In the genomic region with DNA sequence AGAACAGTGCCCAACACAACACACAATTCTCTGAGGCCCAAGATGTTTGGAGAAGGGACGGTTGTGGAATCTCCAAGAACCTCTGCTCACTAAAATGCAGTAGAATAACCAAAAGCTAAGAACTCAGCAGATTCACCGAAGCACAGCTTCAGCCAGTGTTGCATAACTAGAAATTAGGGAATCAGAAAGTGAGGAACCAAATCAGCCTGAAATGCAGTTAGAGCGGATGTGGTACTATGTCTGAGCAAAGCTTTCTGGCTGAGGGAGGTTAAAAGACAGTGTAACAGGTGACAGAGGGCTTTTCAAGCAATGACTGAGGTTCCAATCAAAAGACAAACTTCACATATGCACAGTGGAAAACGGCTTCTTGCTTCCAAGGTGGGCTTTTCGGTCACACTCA, we compare ENCODE assay signal across 21 cellular contexts.
DNase-seq lines count a peak whose midpoint lies in the region; ATAC-seq and TF ChIP-seq lines count a peak whose summit lies in the region.
"Had no signal": no experiment of that assay in that cellular context is flagged by ENCODE, and none has a peak within 500 bp of the region (broad histone marks: within the 10 kb centered on the region; RNA-seq: fewer than 3 reads in every experiment).

No MANE protein-coding gene starts in this region.

- no peaks in the 10 kb centered on the region for H3K36me3 Mint-ChIP-seq in GM23338 (ENCODE audit: low read depth)
- H3K36me3 Mint-ChIP-seq: IgD-negative memory B cell had no signal

- H3F3A ChIP-seq in GM23338 (replicated peaks; ENCODE audit: low read depth): no peaks in the 10 kb centered on the region

- no peaks in the 10 kb centered on the region for H3K4me1 ChIP-seq in GM23338 (ENCODE audit: insufficient read depth)
- peaks cover 4% of the 10 kb centered on the region for H3K4me1 ChIP-seq in stomach smooth muscle (ENCODE audit: control insufficient read depth, insufficient read depth, low read length)
- H3K4me1 ChIP-seq: BLaER1 treated with 17β-estradiol and CSF1 and Interleukin-3, amounts not matched to agents 10 nM and 100 nM had no signal

- no peak overlapping the region for H3K9ac ChIP-seq in stomach smooth muscle (ENCODE audit: low read length in 2 of 2)
- H3K9ac ChIP-seq: BLaER1 treated with 17β-estradiol and CSF1 and Interleukin-3, amounts not matched to agents 10 nM and 100 nM had no signal

- no peaks in the 10 kb centered on the region for H3K9me3 ChIP-seq in stomach smooth muscle (ENCODE audit: control insufficient read depth in 2 of 2, low read length in 2 of 2)
- H3K9me3 ChIP-seq: BLaER1 treated with 17β-estradiol and CSF1 and Interleukin-3, amounts not matched to agents 10 nM and 100 nM had no signal

- no peak overlapping the region for H2AFZ ChIP-seq in GM23338

- no peak overlapping the region for H3K4me2 ChIP-seq in GM23338
- H3K4me2 ChIP-seq: BLaER1 treated with 17β-estradiol and CSF1 and Interleukin-3, amounts not matched to agents 10 nM and 100 nM had no signal

- no peaks in the 10 kb centered on the region for H3K27me3 Mint-ChIP-seq in GM23338 (ENCODE audit: insufficient read depth, low read depth, poor library complexity)

- no peaks in the 10 kb centered on the region for H3K27me3 ChIP-seq in GM23338 (ENCODE audit: insufficient read depth)
- no peaks in the 10 kb centered on the region for H3K27me3 ChIP-seq in stomach smooth muscle (ENCODE audit: control insufficient read depth in 1 of 2, insufficient read depth in 2 of 2, low read length in 2 of 2)
- no peaks in the 10 kb centered on the region for H3K27me3 ChIP-seq in H7 (ENCODE audit: control insufficient read depth, insufficient read depth, low read length)
- H3K27me3 ChIP-seq: BLaER1 treated with 17β-estradiol and CSF1 and Interleukin-3, amounts not matched to agents 10 nM and 100 nM had no signal

- H3K36me3 ChIP-seq in GM23338 (ENCODE audit: insufficient read depth) (no peaks in the 10 kb centered on the region), stomach smooth muscle (ENCODE audit: control insufficient read depth in 2 of 2, insufficient read depth in 2 of 2, low read length in 2 of 2) (no peaks in the 10 kb centered on the region), H7 (replicated peaks; ENCODE audit: control insufficient read depth, insufficient read depth, low read length) (no peaks in the 10 kb centered on the region)
- H3K36me3 ChIP-seq: BLaER1 treated with 17β-estradiol and CSF1 and Interleukin-3, amounts not matched to agents 10 nM and 100 nM had no signal

- H3K4me3 ChIP-seq in GM23338: no peak overlapping the region
- no peak overlapping the region for H3K4me3 ChIP-seq in stomach smooth muscle (ENCODE audit: low read length in 2 of 2)
- no peak overlapping the region for H3K4me3 ChIP-seq in H7 (ENCODE audit: insufficient read depth, low read depth, low read length)
- H3K4me3 ChIP-seq: BLaER1 treated with 17β-estradiol and CSF1 and Interleukin-3, amounts not matched to agents 10 nM and 100 nM had no signal

- no peak for TF ChIP-seq CTCF in GM23338 (conservative IDR thresholded peaks at IDR 0.05; ENCODE audit: low read depth in 2 of 2)

- H3K27ac ChIP-seq in GM23338 (ENCODE audit: low read depth): no peak overlapping the region
- peak overlapping the region; percentile 18 for H3K27ac ChIP-seq in stomach smooth muscle (ENCODE audit: low read length)
- H3K27ac ChIP-seq: BLaER1 treated with 17β-estradiol and CSF1 and Interleukin-3, amounts not matched to agents 10 nM and 100 nM; HL-60 had no signal

- H3K4me3 Mint-ChIP-seq in GM23338: no peak overlapping the region
- H3K4me3 Mint-ChIP-seq: IgD-negative memory B cell had no signal

- H4K20me1 ChIP-seq in GM23338 (replicated peaks; ENCODE audit: insufficient read depth): no peaks in the 10 kb centered on the region
- H4K20me1 ChIP-seq: BLaER1 treated with 17β-estradiol and CSF1 and Interleukin-3, amounts not matched to agents 10 nM and 100 nM had no signal

- no peak for ATAC-seq in GM23338
- ATAC-seq: SK-N-SH treated with all-trans-retinoic acid at 6 μM for 48 hours had no signal

- H3K9me3 Mint-ChIP-seq in GM23338: no peaks in the 10 kb centered on the region
- H3K9me3 Mint-ChIP-seq: IgD-negative memory B cell had no signal

- 0 out of 2 replicates have a peak, but pooled peaks cover 4% of the 10 kb centered on the region for H3K9me2 ChIP-seq in GM23338 (ENCODE audit: insufficient read depth)

- 0 out of 2 replicates have a peak overlapping the region, but pooled peaks have one; percentile 47 for H3K27ac Mint-ChIP-seq in GM23338
- H3K27ac Mint-ChIP-seq: IgD-negative memory B cell had no signal

- peak; percentile 8 for DNase-seq in SKM-1 treated with dmso at 0.1 percent for 144 hours (lab: John Stamatoyannopoulos, UW; ENCODE audit: unreplicated experiment)
- no peak for DNase-seq in SKM-1 (lab: John Stamatoyannopoulos, UW; ENCODE audit: unreplicated experiment)
- DNase-seq in GM23338 (ENCODE audit: low spot score): no peak
- peak; percentile 33 for DNase-seq in OCI-M1 (lab: John Stamatoyannopoulos, UW)
- no peak for DNase-seq in mesenteric fat pad (ENCODE audit: low spot score)
- DNase-seq in NCI-H146 treated with DMSO at 0.1 percent for 48 hours (lab: John Stamatoyannopoulos, UW; ENCODE audit: unreplicated experiment): no peak
- no peak for DNase-seq in H7
- DNase-seq: 8988T, GF-D8, HCEC 1CT, NCI-H1048, NCI-H1436 treated with DMSO at 0.1 percent for 48 hours, NCI-H2081, NCI-H510A, NCI-H82, SHP77 treated with DMSO at 0.1 percent for 48 hours had no signal

- H3K4me1 Mint-ChIP-seq in GM23338: no peaks in the 10 kb centered on the region
- H3K4me1 Mint-ChIP-seq: IgD-negative memory B cell had no signal

- H3K79me2 ChIP-seq in GM23338 (replicated peaks; ENCODE audit: insufficient read depth): no peaks in the 10 kb centered on the region

TF ChIP-seq in GM23338, 12 proteins besides CTCF, POLR2A, EP300 and RAD21 (continues in another document):
- TF ChIP-seq POLR2AphosphoS5 (IDR thresholded peaks at IDR 0.05; ENCODE audit: low read depth): no peak
- TF ChIP-seq, protein P1, sequence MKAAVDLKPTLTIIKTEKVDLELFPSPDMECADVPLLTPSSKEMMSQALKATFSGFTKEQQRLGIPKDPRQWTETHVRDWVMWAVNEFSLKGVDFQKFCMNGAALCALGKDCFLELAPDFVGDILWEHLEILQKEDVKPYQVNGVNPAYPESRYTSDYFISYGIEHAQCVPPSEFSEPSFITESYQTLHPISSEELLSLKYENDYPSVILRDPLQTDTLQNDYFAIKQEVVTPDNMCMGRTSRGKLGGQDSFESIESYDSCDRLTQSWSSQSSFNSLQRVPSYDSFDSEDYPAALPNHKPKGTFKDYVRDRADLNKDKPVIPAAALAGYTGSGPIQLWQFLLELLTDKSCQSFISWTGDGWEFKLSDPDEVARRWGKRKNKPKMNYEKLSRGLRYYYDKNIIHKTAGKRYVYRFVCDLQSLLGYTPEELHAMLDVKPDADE (IDR thresholded peaks at IDR 0.05): no peak

Comparison
In these comparisons a context has a peak if more than half of its experiments do, and no peak if none do; other contexts are left out.
1. DNase-seq: peak in SKM-1 treated with dmso at 0.1 percent for 144 hours (single experiment) and OCI-M1 (single experiment); none in SKM-1 (single experiment), GM23338 (single experiment), mesenteric fat pad (single experiment), NCI-H146 treated with DMSO at 0.1 percent for 48 hours (single experiment) and H7 (single experiment).